ENCODE assay signal across 9 cellular contexts in genomic region chr16:30459456-30459855, GRCh38. TPM values are rescaled to one million over a fixed set of nuclear protein-coding genes. Genes with fewer than 3 reads are reported as not detected.
DNase-seq lines count a peak whose midpoint lies in the region; ATAC-seq and TF ChIP-seq lines count a peak whose summit lies in the region.
"Had no signal": no experiment of that assay in that cellular context is flagged by ENCODE, and none has a peak within 500 bp of the region (broad histone marks: within the 10 kb centered on the region; RNA-seq: fewer than 3 reads in every experiment).

No MANE protein-coding gene starts in this region.

- intact Hi-C loops in activated CD4-positive, alpha-beta memory T cell treated with anti-CD3 and anti-CD28 coated beads for 36 hours (cut with micrococcal nuclease), result no loop called here
- intact Hi-C loops in natural killer cell (cut with micrococcal nuclease), result loop anchor here (1.0 kb wide), 1 partner anchor 13 kb away; the partner anchor contains the start of gene ITGAL

- peak overlapping the region; percentile 96 for H3K27ac Mint-ChIP-seq in T-helper 1 cell treated with Interleukin-12 subunit alpha and Interleukin-12 subunit beta and Interleukin-4 antibody, amounts not matched to agents 30 μg/mL and 1 μg/mL, for 36 hours
- H3K27ac Mint-ChIP-seq in activated CD4-positive, alpha-beta memory T cell treated with anti-CD3 and anti-CD28 coated beads for 36 hours, result peak overlapping the region; percentile 96
- H3K27ac Mint-ChIP-seq in natural killer cell, result peak overlapping the region; percentile 85

- H3K9me3 Mint-ChIP-seq in T-helper 1 cell treated with Interleukin-12 subunit alpha and Interleukin-12 subunit beta and Interleukin-4 antibody, amounts not matched to agents 30 μg/mL and 1 μg/mL, for 36 hours, result no peaks in the 10 kb centered on the region
- no peaks in the 10 kb centered on the region for H3K9me3 Mint-ChIP-seq in activated CD4-positive, alpha-beta memory T cell treated with anti-CD3 and anti-CD28 coated beads for 36 hours
- H3K9me3 Mint-ChIP-seq in natural killer cell, result no peaks in the 10 kb centered on the region

- peaks cover 4% of the 10 kb centered on the region for H3K36me3 Mint-ChIP-seq in T-helper 1 cell treated with Interleukin-12 subunit alpha and Interleukin-12 subunit beta and Interleukin-4 antibody, amounts not matched to agents 30 μg/mL and 1 μg/mL, for 36 hours (ENCODE audit: low read depth)
- no peaks in the 10 kb centered on the region for H3K36me3 Mint-ChIP-seq in activated CD4-positive, alpha-beta memory T cell treated with anti-CD3 and anti-CD28 coated beads for 36 hours
- H3K36me3 Mint-ChIP-seq in natural killer cell, result no peaks in the 10 kb centered on the region

- no peaks in the 10 kb centered on the region for H3K27me3 Mint-ChIP-seq in T-helper 1 cell treated with Interleukin-12 subunit alpha and Interleukin-12 subunit beta and Interleukin-4 antibody, amounts not matched to agents 30 μg/mL and 1 μg/mL, for 36 hours (ENCODE audit: low read depth)
- H3K27me3 Mint-ChIP-seq in activated CD4-positive, alpha-beta memory T cell treated with anti-CD3 and anti-CD28 coated beads for 36 hours, result no peaks in the 10 kb centered on the region
- H3K27me3 Mint-ChIP-seq in natural killer cell (ENCODE audit: low read depth in 2 of 2), result no peaks in the 10 kb centered on the region

- H3K4me3 Mint-ChIP-seq in T-helper 1 cell treated with Interleukin-12 subunit alpha and Interleukin-12 subunit beta and Interleukin-4 antibody, amounts not matched to agents 30 μg/mL and 1 μg/mL, for 36 hours, result no peak overlapping the region
- peak overlapping the region; percentile 43 for H3K4me3 Mint-ChIP-seq in activated CD4-positive, alpha-beta memory T cell treated with anti-CD3 and anti-CD28 coated beads for 36 hours
- H3K4me3 Mint-ChIP-seq in natural killer cell, result peak overlapping the region; percentile 49

- POLR2A ChIA-PET in activated CD4-positive, alpha-beta memory T cell treated with anti-CD3 and anti-CD28 coated beads for 36 hours (lab: Charles Lee), result interaction anchor here (0.8 to 7.1 kb wide), 10 partner anchors 11 to 151 kb away, joined by 3 to 132 read pairs (median 5); partner anchors contain the start of genes DCTPP1, ITGAL, SEPHS2 and ZNF688

- ATAC-seq in GM21737 (IDR thresholded peaks at IDR 0.05; ENCODE audit: unreplicated experiment), result peak; percentile 2
- ATAC-seq in natural killer cell, result no peak
- no peak for ATAC-seq in GM21390 (IDR thresholded peaks at IDR 0.05; ENCODE audit: unreplicated experiment)

- peaks cover 52% of the 10 kb centered on the region for H3K4me1 Mint-ChIP-seq in T-helper 1 cell treated with Interleukin-12 subunit alpha and Interleukin-12 subunit beta and Interleukin-4 antibody, amounts not matched to agents 30 μg/mL and 1 μg/mL, for 36 hours (ENCODE audit: low read depth)
- H3K4me1 Mint-ChIP-seq in activated CD4-positive, alpha-beta memory T cell treated with anti-CD3 and anti-CD28 coated beads for 36 hours (ENCODE audit: low read depth), result peaks cover 43% of the 10 kb centered on the region
- H3K4me1 Mint-ChIP-seq in natural killer cell, result peaks cover 27 to 43% of the 10 kb centered on the region in 2 donors

- DNase-seq in T-helper 1 cell (no peak), natural killer cell (no peak), GOT3 (lab: John Stamatoyannopoulos, UW) (no peak)
- no peak for DNase-seq in activated CD4-positive, alpha-beta memory T cell treated with anti-CD3 and anti-CD28 coated beads for 36 hours
- DNase-seq in stimulated activated CD8-positive, alpha-beta memory T cell treated with anti-CD3 and anti-CD28 coated beads, Interleukin-4, amount 100 ng/mL, for 48 hours, result no peak
- DNase-seq: 8988T had no signal

- CTCF ChIA-PET in activated CD4-positive, alpha-beta memory T cell treated with anti-CD3 and anti-CD28 coated beads for 36 hours (lab: Charles Lee), result interaction anchor here (0.6 to 7.1 kb wide), 13 partner anchors 10 to 156 kb away, joined by 3 to 45 read pairs (median 4); partner anchors contain the start of genes DCTPP1, ITGAL and SEPHS2

- no peak for TF ChIP-seq CTCF in natural killer cell (IDR thresholded peaks at IDR 0.05)

RNA-seq across cellular contexts. Expression of gene ITGAL, which starts 13.1 kb away (rescaled TPM):
- 100 to 1,000 TPM; 218 to 226 TPM for total RNA-seq in activated CD4-positive, alpha-beta memory T cell treated with anti-CD3 and anti-CD28 coated beads for 36 hours
- 1,000 to 10,000 TPM; 1,131 to 1,260 (median 1,176) TPM for total RNA-seq in natural killer cell

RNA-seq across cellular contexts. Expression of gene SEPHS2, which starts 13.8 kb away (rescaled TPM):
- total RNA-seq in activated CD4-positive, alpha-beta memory T cell treated with anti-CD3 and anti-CD28 coated beads for 36 hours, result 10 to 100 TPM; 61.4 to 61.7 TPM
- 10 to 100 TPM; 25.5 to 37.6 (median 35.0) TPM for total RNA-seq in natural killer cell

RNA-seq across cellular contexts. Expression of gene DCTPP1, which starts 29.6 kb away (rescaled TPM):
- 10 to 100 TPM; 87.5 to 96.6 TPM for total RNA-seq in activated CD4-positive, alpha-beta memory T cell treated with anti-CD3 and anti-CD28 coated beads for 36 hours
- 10 to 100 TPM; 11.2 to 16.9 (median 15.2) TPM for total RNA-seq in natural killer cell

RNA-seq across cellular contexts. Expression of gene ZNF771, which starts 52.0 kb away (rescaled TPM):
- total RNA-seq in activated CD4-positive, alpha-beta memory T cell treated with anti-CD3 and anti-CD28 coated beads for 36 hours, result 1 to 10 TPM; 5.4 to 5.7 TPM
- 1 to 10 TPM in 2 of 3 donors, under 1 TPM in 1; 0.70 to 1.4 (median 1.4) TPM for total RNA-seq in natural killer cell

Comparison
In these comparisons a context has a peak if more than half of its experiments do, and no peak if none do; other contexts are left out.
1. RNA of gene ITGAL, which starts 13.1 kb away (total RNA-seq): 1,131 to 1,260 TPM in natural killer cell; 218 to 226 TPM in activated CD4-positive, alpha-beta memory T cell treated with anti-CD3 and anti-CD28 coated beads for 36 hours; every median in the first group is over 4 times any median in the second.
2. RNA of gene DCTPP1, which starts 29.6 kb away (total RNA-seq): 87.5 to 96.6 TPM in activated CD4-positive, alpha-beta memory T cell treated with anti-CD3 and anti-CD28 coated beads for 36 hours; 11.2 to 16.9 TPM in natural killer cell; every median in the first group is over 4 times any median in the second.
3. Peak in every context shown above with its lines, with median percentiles within 50 percentile points of each other: H3K27ac Mint-ChIP-seq.